In genomic region chr3:125052671-125053303, GRCh38 we compare ENCODE assay signal across 8 cellular contexts. TPM values are rescaled to one million over a fixed set of nuclear protein-coding genes. Genes with fewer than 3 reads are reported as not detected.
DNase-seq lines count a peak whose midpoint lies in the region; TF ChIP-seq lines count a peak whose summit lies in the region.

No MANE protein-coding gene starts in this region.

- DNase-seq in AG04450 (ENCODE audit: low read depth, low spot score) (no peak), islet precursor cell (peak; percentile 75), testis (no peak), HK-2 (ENCODE audit: unreplicated experiment) (no peak), OCI-M1 (lab: John Stamatoyannopoulos, UW) (no peak), GM20000 (ENCODE audit: low spot score) (no peak)
- no peak for DNase-seq in activated T-helper 2 cell treated with anti-CD3 and anti-CD28 coated beads, Interferon-gamma antibody, Interleukin-2, Interleukin-4, amounts not matched to agents 10 μg/mL and 5 μg/mL and 100 μg/mL, durations not matched to agents 14 hours and 24 hours and 36 hours (ENCODE audit: low spot score)

- H3K4me3 ChIP-seq in AG04450 (ENCODE audit: low read depth, low read length) (peak overlapping the region; percentile 71), GM12875 (ENCODE audit: low read depth, low read length) (peak overlapping the region; percentile 24), testis (no peak overlapping the region)

- peak overlapping the region; percentile 95 for H3K4me3 Mint-ChIP-seq in activated T-helper 2 cell treated with anti-CD3 and anti-CD28 coated beads, Interferon-gamma antibody, Interleukin-2, Interleukin-4, amounts not matched to agents 10 μg/mL and 5 μg/mL and 100 μg/mL, durations not matched to agents 14 hours and 24 hours and 36 hours (ENCODE audit: low read depth)

- peak overlapping the region; percentile 86 for H3K27ac Mint-ChIP-seq in activated T-helper 2 cell treated with anti-CD3 and anti-CD28 coated beads, Interferon-gamma antibody, Interleukin-2, Interleukin-4, amounts not matched to agents 10 μg/mL and 5 μg/mL and 100 μg/mL, durations not matched to agents 14 hours and 24 hours and 36 hours

- peaks cover 35% of the 10 kb centered on the region for H3K4me1 ChIP-seq in testis

- H3K4me1 Mint-ChIP-seq in activated T-helper 2 cell treated with anti-CD3 and anti-CD28 coated beads, Interferon-gamma antibody, Interleukin-2, Interleukin-4, amounts not matched to agents 10 μg/mL and 5 μg/mL and 100 μg/mL, durations not matched to agents 14 hours and 24 hours and 36 hours (ENCODE audit: low read depth) = peaks cover 64% of the 10 kb centered on the region

- H3K27me3 ChIP-seq in AG04450 (ENCODE audit: control insufficient read depth, insufficient read depth, low read length) (no peaks in the 10 kb centered on the region), testis (no peaks in the 10 kb centered on the region)

- no peaks in the 10 kb centered on the region for H3K36me3 ChIP-seq in testis (ENCODE audit: low read depth, missing control alignments)

- 28% methylated on average over 4 to 6 of the region's 6 CpGs for WGBS in testis, 2 donors

- H3K27me3 Mint-ChIP-seq in activated T-helper 2 cell treated with anti-CD3 and anti-CD28 coated beads, Interferon-gamma antibody, Interleukin-2, Interleukin-4, amounts not matched to agents 10 μg/mL and 5 μg/mL and 100 μg/mL, durations not matched to agents 14 hours and 24 hours and 36 hours (ENCODE audit: low read depth) = peaks cover 3% of the 10 kb centered on the region

- peak overlapping the region; percentile 83 for H3K27ac ChIP-seq in AG04450 (ENCODE audit: low read depth, low read length)
- peak overlapping the region; percentile 50 to 72 for H3K27ac ChIP-seq in testis

- peaks cover 43% of the 10 kb centered on the region for H3K36me3 Mint-ChIP-seq in activated T-helper 2 cell treated with anti-CD3 and anti-CD28 coated beads, Interferon-gamma antibody, Interleukin-2, Interleukin-4, amounts not matched to agents 10 μg/mL and 5 μg/mL and 100 μg/mL, durations not matched to agents 14 hours and 24 hours and 36 hours (ENCODE audit: low read depth)

- no peaks in the 10 kb centered on the region for H3K9me3 Mint-ChIP-seq in activated T-helper 2 cell treated with anti-CD3 and anti-CD28 coated beads, Interferon-gamma antibody, Interleukin-2, Interleukin-4, amounts not matched to agents 10 μg/mL and 5 μg/mL and 100 μg/mL, durations not matched to agents 14 hours and 24 hours and 36 hours

- TF ChIP-seq CTCF in AG04450 (IDR thresholded peaks at IDR 0.05; ENCODE audit: low read depth, low read length) (no peak), GM12875 (IDR thresholded peaks at IDR 0.05; ENCODE audit: borderline replicate concordance, insufficient read depth, low read depth, low read length) (no peak), testis (IDR thresholded peaks at IDR 0.05) (no peak), GM20000 (IDR thresholded peaks at IDR 0.05; ENCODE audit: extremely low read depth, missing control alignments) (no peak)

- CTCF ChIA-PET in AG04450 (lab: Charles Lee) = interaction anchor here (0.6 kb wide), 1 partner anchor 56 kb away, joined by 3 read pairs; no protein-coding TSS in a partner anchor

- POLR2A ChIA-PET in AG04450 (lab: Yijun Ruan, JAX) = interaction anchor here (0.7 to 2.8 kb wide), 10 partner anchors 9 to 428 kb away, joined by 3 to 17 read pairs (median 4); no protein-coding TSS in a partner anchor

- no peak for TF ChIP-seq POLR2A in testis (IDR thresholded peaks at IDR 0.05)

- intact Hi-C loops in activated T-helper 2 cell treated with anti-CD3 and anti-CD28 coated beads, Interferon-gamma antibody, Interleukin-2, Interleukin-4, amounts not matched to agents 10 μg/mL and 5 μg/mL and 100 μg/mL, durations not matched to agents 14 hours and 24 hours and 36 hours (cut with micrococcal nuclease) = loop anchor here (1.0 kb wide), 5 partner anchors 17 to 180 kb away; no protein-coding TSS in a partner anchor
- intact Hi-C loops in testis (cut with DNase I; ENCODE audit: low total_unique reads) = no loop called here

- H3K9me3 ChIP-seq in AG04450 (ENCODE audit: control insufficient read depth, insufficient read depth, low read length) (no peaks in the 10 kb centered on the region), testis (no peaks in the 10 kb centered on the region)

RNA-seq across cellular contexts. Expression of gene HEG1, which starts 3.0 kb away (rescaled TPM):
- polyA plus RNA-seq in AG04450 (2011; rRNA removed) (98.3 and 112 TPM in 2 replicates), testis (ENCODE audit: insufficient read depth, low read depth, low replicate concordance) (50.3 TPM)
- polyA minus RNA-seq in AG04450 (2011; rRNA and poly(A)+ RNA removed) = 162 and 188 TPM in 2 replicates
- total RNA-seq in activated T-helper 2 cell treated with anti-CD3 and anti-CD28 coated beads, Interferon-gamma antibody, Interleukin-2, Interleukin-4, amounts not matched to agents 10 μg/mL and 5 μg/mL and 100 μg/mL, durations not matched to agents 14 hours and 24 hours and 36 hours = 58.0 and 59.1 TPM in 2 replicates
- total RNA-seq in testis = 100 to 1,000 TPM; 120 to 160 TPM

Comparison
In these comparisons a context has a peak if more than half of its experiments do, and no peak if none do; other contexts are left out.
1. H3K4me3 ChIP-seq: peak in AG04450 (single experiment) and GM12875 (single experiment); none in testis (0 of 2).